ENCODE assay signal across 8 cellular contexts in the genomic region with DNA sequence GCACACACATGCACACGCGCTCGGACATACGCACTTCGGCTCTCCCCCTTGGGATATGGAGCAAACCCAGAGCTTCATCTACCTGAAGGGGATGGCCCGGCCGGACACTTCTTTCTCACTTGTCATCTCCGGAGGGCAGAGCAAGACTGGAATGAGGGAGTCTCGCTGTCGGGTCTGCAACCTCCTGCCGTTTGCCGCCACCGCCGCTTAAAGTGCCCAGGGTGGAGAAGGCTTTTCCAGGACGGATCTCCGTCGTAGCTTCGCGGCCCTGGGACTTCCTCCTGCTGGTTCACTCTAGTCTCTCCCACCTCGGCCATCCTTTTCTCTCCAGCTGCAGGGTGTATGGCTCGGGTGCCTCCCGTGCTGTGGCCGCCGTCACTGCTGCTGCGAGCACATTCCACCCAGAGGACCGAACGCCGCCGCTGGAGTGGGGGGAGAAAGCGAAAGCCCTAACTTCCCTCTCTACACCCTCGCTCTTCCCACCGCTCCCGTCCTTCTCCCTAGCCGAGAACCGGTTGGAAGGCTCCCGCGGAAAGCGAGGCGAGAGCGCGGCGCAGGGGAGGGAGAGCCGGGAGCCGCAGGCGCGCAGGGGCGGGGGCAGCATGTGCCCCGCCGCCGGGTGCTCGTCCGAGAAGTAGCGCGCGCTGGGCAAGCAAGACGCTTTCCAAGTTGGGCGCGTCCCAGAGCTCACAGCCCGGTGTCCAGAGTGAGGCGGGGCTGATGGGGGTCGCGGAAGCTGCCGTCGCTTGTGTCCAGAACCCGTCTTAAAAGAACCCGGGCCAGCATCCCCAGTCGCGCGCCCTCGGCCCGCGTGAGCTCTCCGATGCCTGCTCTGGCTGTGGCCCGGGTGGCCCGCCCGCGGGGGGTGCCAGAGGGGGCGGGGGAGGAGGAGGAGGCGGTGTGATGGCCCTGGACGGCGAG. TPM values are rescaled to one million over a fixed set of nuclear protein-coding genes. Genes with fewer than 3 reads are reported as not detected.
DNase-seq lines count a peak whose midpoint lies in the region; FAIRE-seq and TF ChIP-seq lines count a peak whose summit lies in the region.

A gene with protein sequence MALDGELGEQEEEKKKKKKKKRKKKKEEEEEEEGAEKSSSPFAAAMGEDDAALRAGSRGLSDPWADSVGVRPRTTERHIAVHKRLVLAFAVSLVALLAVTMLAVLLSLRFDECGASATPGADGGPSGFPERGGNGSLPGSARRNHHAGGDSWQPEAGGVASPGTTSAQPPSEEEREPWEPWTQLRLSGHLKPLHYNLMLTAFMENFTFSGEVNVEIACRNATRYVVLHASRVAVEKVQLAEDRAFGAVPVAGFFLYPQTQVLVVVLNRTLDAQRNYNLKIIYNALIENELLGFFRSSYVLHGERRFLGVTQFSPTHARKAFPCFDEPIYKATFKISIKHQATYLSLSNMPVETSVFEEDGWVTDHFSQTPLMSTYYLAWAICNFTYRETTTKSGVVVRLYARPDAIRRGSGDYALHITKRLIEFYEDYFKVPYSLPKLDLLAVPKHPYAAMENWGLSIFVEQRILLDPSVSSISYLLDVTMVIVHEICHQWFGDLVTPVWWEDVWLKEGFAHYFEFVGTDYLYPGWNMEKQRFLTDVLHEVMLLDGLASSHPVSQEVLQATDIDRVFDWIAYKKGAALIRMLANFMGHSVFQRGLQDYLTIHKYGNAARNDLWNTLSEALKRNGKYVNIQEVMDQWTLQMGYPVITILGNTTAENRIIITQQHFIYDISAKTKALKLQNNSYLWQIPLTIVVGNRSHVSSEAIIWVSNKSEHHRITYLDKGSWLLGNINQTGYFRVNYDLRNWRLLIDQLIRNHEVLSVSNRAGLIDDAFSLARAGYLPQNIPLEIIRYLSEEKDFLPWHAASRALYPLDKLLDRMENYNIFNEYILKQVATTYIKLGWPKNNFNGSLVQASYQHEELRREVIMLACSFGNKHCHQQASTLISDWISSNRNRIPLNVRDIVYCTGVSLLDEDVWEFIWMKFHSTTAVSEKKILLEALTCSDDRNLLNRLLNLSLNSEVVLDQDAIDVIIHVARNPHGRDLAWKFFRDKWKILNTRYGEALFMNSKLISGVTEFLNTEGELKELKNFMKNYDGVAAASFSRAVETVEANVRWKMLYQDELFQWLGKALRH (plus strand): TSS at position 630 of the 921 bp plus-strand sequence. CDS start 274 bp downstream, at position 904.

- no peaks in the 10 kb centered on the region for H4K20me1 ChIP-seq in keratinocyte (ENCODE audit: control insufficient read depth, extremely low read depth, insufficient read depth, low read length)
- no peaks in the 10 kb centered on the region for H4K20me1 ChIP-seq in smooth muscle cell (ENCODE audit: low read depth)

- H3K79me2 ChIP-seq in keratinocyte (ENCODE audit: control insufficient read depth, insufficient read depth, low read length) (no peaks in the 10 kb centered on the region), smooth muscle cell (ENCODE audit: low read depth) (no peaks in the 10 kb centered on the region)

- H3K9me3 ChIP-seq in keratinocyte (ENCODE audit: control insufficient read depth, low read depth, low read length), result no peaks in the 10 kb centered on the region
- no peaks in the 10 kb centered on the region for H3K9me3 ChIP-seq in smooth muscle cell (replicated peaks; ENCODE audit: low read depth)
- H3K9me3 ChIP-seq in effector memory CD4-positive, alpha-beta T cell (ENCODE audit: control insufficient read depth, low read length), result no peaks in the 10 kb centered on the region

- WGBS in smooth muscle cell (ENCODE audit: low lambda C conversion rate), result 2% methylated on average over 66 of the region's 81 CpGs

- TF ChIP-seq CTCF in cardiac fibroblast (IDR thresholded peaks at IDR 0.05; ENCODE audit: low read depth, low read length) (no peak), keratinocyte (optimal IDR thresholded peaks at IDR 0.05 in 1 of 3, IDR thresholded peaks at IDR 0.05 in 1 of 3, conservative IDR thresholded peaks at IDR 0.05 in 1 of 3; ENCODE audit: extremely low read depth in 1 of 3, insufficient read depth in 2 of 3, low read length in 3 of 3) (no peak), smooth muscle cell (IDR thresholded peaks at IDR 0.05; ENCODE audit: borderline replicate concordance, insufficient read depth, poor library complexity, severe bottlenecking) (no peak)

- peak; percentile 74 for DNase-seq in Daoy (ENCODE audit: low read depth)
- peak; percentile 49 for DNase-seq in NCI-H1105 (lab: John Stamatoyannopoulos, UW)
- DNase-seq in cardiac fibroblast (ENCODE audit: low read depth in 2 of 2), result peak; percentile 20 to 29
- no peak for DNase-seq in keratinocyte (ENCODE audit: low read depth, low spot score)
- DNase-seq in smooth muscle cell (lab: John Stamatoyannopoulos, UW; ENCODE audit: unreplicated experiment), result no peak
- DNase-seq in A172 (ENCODE audit: low spot score), result no peak
- no peak for DNase-seq in HT-29 (ENCODE audit: low spot score)
- no peak for DNase-seq in effector memory CD4-positive, alpha-beta T cell

- dilution Hi-C loops in keratinocyte (cut with MboI; ENCODE audit: extremely low pct_ligation_motif_present, low sequenced_read_pairs), result no loop called here

- H3K4me1 ChIP-seq in keratinocyte (ENCODE audit: control insufficient read depth, extremely low read depth, insufficient read depth, low read length) (peaks cover 3% of the 10 kb centered on the region), smooth muscle cell (ENCODE audit: low read depth) (no peaks in the 10 kb centered on the region)
- no peaks in the 10 kb centered on the region for H3K4me1 ChIP-seq in effector memory CD4-positive, alpha-beta T cell (ENCODE audit: control insufficient read depth, insufficient read depth, low read length, poor library complexity, severe bottlenecking)

- peak within 1 kb of the TSS; percentile 54 for H3K4me3 ChIP-seq in cardiac fibroblast (replicated peaks in 1 of 2; ENCODE audit: low read depth in 2 of 2, low read length in 2 of 2)
- H3K4me3 ChIP-seq in keratinocyte (ENCODE audit: control insufficient read depth in 2 of 3, extremely low read depth in 1 of 3, insufficient read depth in 2 of 3, low read depth in 1 of 3, low read length in 3 of 3), result peak within 1 kb of the TSS; percentile 37 to 53 (median 47)
- H3K4me3 ChIP-seq in smooth muscle cell, result peak within 1 kb of the TSS; percentile 61
- no peak within 1 kb of the TSS for H3K4me3 ChIP-seq in effector memory CD4-positive, alpha-beta T cell (ENCODE audit: insufficient read depth, low read depth, low read length, poor library complexity, severe bottlenecking)

- no peak within 1 kb of the TSS for H3K27ac ChIP-seq in keratinocyte (ENCODE audit: control insufficient read depth, insufficient read depth, low read length)
- no peak within 1 kb of the TSS for H3K27ac ChIP-seq in smooth muscle cell (ENCODE audit: low read depth)
- no peak within 1 kb of the TSS for H3K27ac ChIP-seq in effector memory CD4-positive, alpha-beta T cell (ENCODE audit: insufficient read depth, low read length, poor library complexity, severe bottlenecking)

- H3F3A ChIP-seq in smooth muscle cell (ENCODE audit: low read depth), result no peaks in the 10 kb centered on the region

- H2AFZ ChIP-seq in keratinocyte (ENCODE audit: control insufficient read depth, low read length), result peak within 1 kb of the TSS; percentile 35
- H2AFZ ChIP-seq in smooth muscle cell (ENCODE audit: low read depth), result peak within 1 kb of the TSS; percentile 86

- H3K9me1 ChIP-seq in keratinocyte (ENCODE audit: control insufficient read depth, extremely low read depth, insufficient read depth, low read length), result no peaks in the 10 kb centered on the region

- H3K36me3 ChIP-seq in keratinocyte (ENCODE audit: control insufficient read depth in 2 of 2, extremely low read depth in 1 of 2, insufficient read depth in 2 of 2, low read length in 2 of 2) (no peaks in the 10 kb centered on the region), smooth muscle cell (ENCODE audit: low read depth) (no peaks in the 10 kb centered on the region)
- H3K36me3 ChIP-seq in effector memory CD4-positive, alpha-beta T cell (ENCODE audit: control insufficient read depth, insufficient read depth, low read length), result no peaks in the 10 kb centered on the region

- H3K4me2 ChIP-seq in keratinocyte (ENCODE audit: control insufficient read depth, extremely low read depth, insufficient read depth, low read depth, low read length) (peak within 1 kb of the TSS; percentile 55), smooth muscle cell (peak within 1 kb of the TSS; percentile 90)

- H3K27me3 ChIP-seq in keratinocyte (ENCODE audit: control insufficient read depth, extremely low read depth, insufficient read depth, low read length) (peaks cover 47% of the 10 kb centered on the region), smooth muscle cell (ENCODE audit: low read depth) (peaks cover 22% of the 10 kb centered on the region)
- peaks cover 14% of the 10 kb centered on the region for H3K27me3 ChIP-seq in effector memory CD4-positive, alpha-beta T cell (replicated peaks; ENCODE audit: control insufficient read depth, insufficient read depth, low read length, poor library complexity, severe bottlenecking)

- FAIRE-seq in keratinocyte (lab: Jason Lieb, UNC), result no peak

- no peak within 1 kb of the TSS for H3K9ac ChIP-seq in keratinocyte (ENCODE audit: control insufficient read depth, extremely low read depth, insufficient read depth, low read length)
- no peak within 1 kb of the TSS for H3K9ac ChIP-seq in smooth muscle cell (ENCODE audit: low read depth)

RNA-seq across cellular contexts. Expression of the gene that starts here (rescaled TPM):
- 7.9 and 10.7 TPM in 2 replicates for total RNA-seq in Daoy (2014; rRNA removed; shearing (Covaris generic))
- polyA plus RNA-seq in keratinocyte, result 0.12 to 0.21 TPM (median 0.17 TPM) in 3 replicates
- not detected for polyA plus RNA-seq in keratinocyte (2011; ENCODE audit: low read depth)
- 0.04 and 0.06 TPM in 2 replicates for polyA plus RNA-seq in keratinocyte (2011; cell fraction: cytosol; rRNA removed)
- 0.11 and 0.55 TPM in 2 replicates for polyA plus RNA-seq in keratinocyte (2011; cell fraction: nucleus; rRNA removed)
- 0.21 TPM in 1 of 2 replicates, not detected in the other for polyA plus RNA-seq in keratinocyte (2012; ENCODE audit: low replicate concordance)
- 0.13 to 0.90 TPM (median 0.30 TPM) in 3 replicates for polyA minus RNA-seq in keratinocyte
- not detected for polyA minus RNA-seq in keratinocyte (2011; cell fraction: cytosol; rRNA and poly(A)+ RNA removed)
- 0.93 and 1.3 TPM in 2 replicates for polyA minus RNA-seq in keratinocyte (2011; cell fraction: nucleus; rRNA and poly(A)+ RNA removed)
- 0.81 and 12.5 TPM in 2 replicates for total RNA-seq in smooth muscle cell
- 0.06 and 0.32 TPM in 2 replicates for polyA plus RNA-seq in smooth muscle cell
- total RNA-seq in A172 (2014; rRNA removed; shearing (Covaris generic)), result 0.05 and 0.12 TPM in 2 replicates
- total RNA-seq in HT-29 (2014; rRNA removed; shearing (Covaris generic)), result not detected in 2 replicates

Comparison
In these comparisons a context has a peak if more than half of its experiments do, and no peak if none do; other contexts are left out.
1. DNase-seq: peak in Daoy (single experiment), NCI-H1105 (single experiment) and cardiac fibroblast (2 of 2); none in keratinocyte (single experiment), smooth muscle cell (single experiment), A172 (single experiment), HT-29 (single experiment) and effector memory CD4-positive, alpha-beta T cell (0 of 3).